Comparison of ENCODE assay signal across 8 cellular contexts in the genomic region with DNA sequence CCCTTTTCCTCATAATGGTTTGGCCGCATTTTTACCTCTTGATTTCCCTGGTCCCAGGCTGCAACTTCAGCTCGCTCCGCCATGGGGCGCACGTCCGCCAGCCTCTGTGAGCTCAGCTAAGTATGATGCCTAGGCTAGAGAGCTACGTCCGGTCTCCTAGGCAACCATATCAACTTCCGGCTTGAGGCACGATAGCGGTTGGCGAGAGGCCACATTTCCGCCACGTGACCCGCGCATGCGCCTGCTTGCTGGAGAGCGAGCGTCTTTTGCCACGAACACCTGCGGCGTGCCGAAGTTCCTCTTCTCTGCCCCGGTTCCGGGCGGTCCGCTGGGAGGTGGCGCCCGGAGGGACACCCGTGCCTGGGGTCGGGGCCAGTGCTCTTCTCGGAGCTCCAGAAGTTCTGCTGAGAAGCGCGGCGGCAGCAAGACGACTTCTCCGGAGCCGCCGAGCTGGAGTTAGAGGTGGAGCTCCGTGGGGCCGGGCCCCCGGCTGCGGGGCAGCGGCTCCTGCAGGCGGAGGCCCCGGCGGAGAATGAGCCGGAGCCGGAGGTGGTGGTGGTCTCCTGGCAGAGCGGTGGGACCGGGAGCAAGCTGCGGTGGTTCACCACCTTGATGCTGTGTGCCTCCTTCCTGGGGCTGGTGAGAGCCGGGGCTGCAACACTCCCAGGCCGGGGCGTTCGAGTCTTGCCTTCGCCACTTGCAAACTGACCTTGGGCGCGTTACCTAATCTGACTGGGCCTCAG.
DNase-seq lines count a peak whose midpoint lies in the region; ATAC-seq and TF ChIP-seq lines count a peak whose summit lies in the region.

No MANE protein-coding gene starts in this region.

- intact Hi-C loops in adrenal gland (cut with DNase I) (loop anchor here in 1 of 2 donors (5.0 kb wide), 1 partner anchor 383 kb away; no protein-coding TSS in a partner anchor), left cardiac atrium (cut with DNase I) (loop anchor here in 1 of 2 donors (10.0 kb wide), 1 partner anchor 386 kb away; no protein-coding TSS in a partner anchor), posterior vena cava (cut with DNase I) (loop anchor here in 1 of 2 donors (5.0 kb wide), 1 partner anchor 373 kb away; no protein-coding TSS in a partner anchor)

- H3K4me1 ChIP-seq in adrenal gland (replicated peaks in 1 of 2) (peaks cover 0 to 37% of the 10 kb centered on the region in 2 donors), urinary bladder (ENCODE audit: insufficient read depth) (no peaks in the 10 kb centered on the region)

- no peaks in the 10 kb centered on the region for H3K9me3 ChIP-seq in adrenal gland (replicated peaks in 1 of 3)

- peak; percentile 97 to 99 (median 99) for DNase-seq in NCI-H1417 (lab: John Stamatoyannopoulos, UW)
- peak; percentile 95 to 98 for DNase-seq in SW 1271 (lab: John Stamatoyannopoulos, UW)
- peak; percentile 98 to 100 (median 99) for DNase-seq in adrenal gland
- peak; percentile 99 for DNase-seq in left cardiac atrium
- peak; percentile 100 for DNase-seq in posterior vena cava (ENCODE audit: low spot score)

- H3K36me3 ChIP-seq in adrenal gland (replicated peaks in 1 of 2) (no peaks in the 10 kb centered on the region), urinary bladder (ENCODE audit: insufficient read depth) (no peaks in the 10 kb centered on the region)

- H3K4me3 ChIP-seq in adrenal gland (peak overlapping the region; percentile 24 to 86 (median 68)), urinary bladder (ENCODE audit: low read depth, low read length) (peak overlapping the region; percentile 69)

- H3K27ac ChIP-seq in adrenal gland (peak overlapping the region; percentile 68 to 94 (median 89)), urinary bladder (ENCODE audit: low read depth) (peak overlapping the region; percentile 93)

- ATAC-seq in HG02763 (IDR thresholded peaks at IDR 0.05; ENCODE audit: unreplicated experiment) (peak; percentile 99), left cardiac atrium (peak; percentile 98 to 99)

- peak; percentile 95 for TF ChIP-seq CTCF in GM12874 (IDR thresholded peaks at IDR 0.05; ENCODE audit: insufficient read depth, low read depth, low read length)
- TF ChIP-seq CTCF in adrenal gland (IDR thresholded peaks at IDR 0.05): peak; percentile 93 to 99 (median 98)

- WGBS in adrenal gland, 4 donors: 1 to 5% (median 2%) methylated on average over 12 to 59 of the region's 59 CpGs
- WGBS in urinary bladder: under 1% methylated on average over 59 of the region's 59 CpGs

- no peaks in the 10 kb centered on the region for H3K27me3 ChIP-seq in adrenal gland

- TF ChIP-seq POLR2A in adrenal gland (IDR thresholded peaks at IDR 0.05): peak; percentile 34 to 85

Comparison
In these comparisons a context has a peak if more than half of its experiments do, and no peak if none do; other contexts are left out.
1. Peak in every context shown above with its lines: DNase-seq, ATAC-seq, H3K4me3 ChIP-seq and H3K27ac ChIP-seq.